ENCODE assay signal across 2 cellular contexts in the genomic region with DNA sequence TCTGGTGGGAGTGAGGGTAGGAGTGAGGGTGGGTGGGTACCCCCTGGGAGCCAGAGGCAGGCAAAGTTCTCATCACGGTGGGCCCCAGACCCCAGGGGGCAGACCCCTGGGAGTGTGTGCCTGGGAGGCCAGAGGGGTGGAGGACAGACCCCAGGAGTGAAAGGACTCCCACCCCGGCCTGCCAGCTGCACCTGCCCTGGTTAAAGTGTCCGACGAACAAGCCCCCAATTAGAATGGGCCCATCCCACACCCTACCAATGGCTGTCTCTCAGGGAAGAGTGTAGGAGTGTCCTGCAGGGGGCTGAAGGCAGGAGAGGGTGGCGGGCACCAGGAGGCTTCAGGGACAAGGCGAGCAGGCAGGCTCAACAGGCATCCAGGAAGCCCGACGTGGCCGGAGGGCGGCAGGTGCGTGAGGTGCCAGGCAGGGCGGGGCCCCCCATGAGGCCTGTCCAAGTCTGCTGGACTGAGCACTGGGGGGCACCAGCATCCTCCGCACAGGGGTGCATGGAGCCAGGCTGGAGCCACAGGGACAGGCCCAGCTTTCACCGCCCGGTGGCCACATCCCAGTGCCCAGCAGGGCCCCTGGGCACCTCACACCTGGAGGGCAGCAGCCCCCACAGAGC.
TF ChIP-seq lines count a peak whose summit lies in the region.

No MANE protein-coding gene starts in this region.

TF ChIP-seq in HCT116, 20 proteins besides CTCF, POLR2A, EP300 and RAD21:
- TF ChIP-seq, protein P1, sequence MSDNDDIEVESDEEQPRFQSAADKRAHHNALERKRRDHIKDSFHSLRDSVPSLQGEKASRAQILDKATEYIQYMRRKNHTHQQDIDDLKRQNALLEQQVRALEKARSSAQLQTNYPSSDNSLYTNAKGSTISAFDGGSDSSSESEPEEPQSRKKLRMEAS (IDR thresholded peaks at IDR 0.05), result no peak
- TF ChIP-seq ELF1 (IDR thresholded peaks at IDR 0.05; ENCODE audit: borderline replicate concordance, low read depth), result no peak
- TF ChIP-seq SRF (IDR thresholded peaks at IDR 0.05; ENCODE audit: low read depth), result no peak
- TF ChIP-seq EZH2phosphoT487 (IDR thresholded peaks at IDR 0.05; ENCODE audit: borderline replicate concordance), result no peak
- TF ChIP-seq CBX3 (IDR thresholded peaks at IDR 0.05; ENCODE audit: low read depth), result no peak
- no peak for TF ChIP-seq SP1 (IDR thresholded peaks at IDR 0.05; ENCODE audit: low read depth)
- TF ChIP-seq TCF7L2 (IDR thresholded peaks at IDR 0.05; ENCODE audit: borderline replicate concordance, extremely low read depth, insufficient read depth, insufficient read length), result no peak
- TF ChIP-seq YY1 (IDR thresholded peaks at IDR 0.05; ENCODE audit: extremely low read depth, insufficient replicate concordance, low read depth, low read length), result no peak
- no peak for TF ChIP-seq JUND (IDR thresholded peaks at IDR 0.05)
- no peak for TF ChIP-seq ZFX (IDR thresholded peaks at IDR 0.05)
- no peak for TF ChIP-seq EZH2 (IDR thresholded peaks at IDR 0.05)

TF ChIP-seq in K562, 482 proteins besides CTCF, POLR2A, EP300 and RAD21:
- TF ChIP-seq, protein P2, sequence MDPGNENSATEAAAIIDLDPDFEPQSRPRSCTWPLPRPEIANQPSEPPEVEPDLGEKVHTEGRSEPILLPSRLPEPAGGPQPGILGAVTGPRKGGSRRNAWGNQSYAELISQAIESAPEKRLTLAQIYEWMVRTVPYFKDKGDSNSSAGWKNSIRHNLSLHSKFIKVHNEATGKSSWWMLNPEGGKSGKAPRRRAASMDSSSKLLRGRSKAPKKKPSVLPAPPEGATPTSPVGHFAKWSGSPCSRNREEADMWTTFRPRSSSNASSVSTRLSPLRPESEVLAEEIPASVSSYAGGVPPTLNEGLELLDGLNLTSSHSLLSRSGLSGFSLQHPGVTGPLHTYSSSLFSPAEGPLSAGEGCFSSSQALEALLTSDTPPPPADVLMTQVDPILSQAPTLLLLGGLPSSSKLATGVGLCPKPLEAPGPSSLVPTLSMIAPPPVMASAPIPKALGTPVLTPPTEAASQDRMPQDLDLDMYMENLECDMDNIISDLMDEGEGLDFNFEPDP (CRISPR knock-in tag; IDR thresholded peaks at IDR 0.05), result no peak
- TF ChIP-seq, protein P3, sequence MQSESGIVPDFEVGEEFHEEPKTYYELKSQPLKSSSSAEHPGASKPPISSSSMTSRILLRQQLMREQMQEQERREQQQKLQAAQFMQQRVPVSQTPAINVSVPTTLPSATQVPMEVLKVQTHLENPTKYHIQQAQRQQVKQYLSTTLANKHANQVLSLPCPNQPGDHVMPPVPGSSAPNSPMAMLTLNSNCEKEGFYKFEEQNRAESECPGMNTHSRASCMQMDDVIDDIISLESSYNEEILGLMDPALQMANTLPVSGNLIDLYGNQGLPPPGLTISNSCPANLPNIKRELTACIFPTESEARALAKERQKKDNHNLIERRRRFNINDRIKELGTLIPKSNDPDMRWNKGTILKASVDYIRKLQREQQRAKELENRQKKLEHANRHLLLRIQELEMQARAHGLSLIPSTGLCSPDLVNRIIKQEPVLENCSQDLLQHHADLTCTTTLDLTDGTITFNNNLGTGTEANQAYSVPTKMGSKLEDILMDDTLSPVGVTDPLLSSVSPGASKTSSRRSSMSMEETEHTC (IDR thresholded peaks at IDR 0.05), result no peak
- TF ChIP-seq TFAM (CRISPR knock-in tag; conservative IDR thresholded peaks at IDR 0.05) (no peak), ESRRB (CRISPR knock-in tag; IDR thresholded peaks at IDR 0.05; ENCODE audit: borderline replicate concordance) (no peak), ZFP36 (IDR thresholded peaks at IDR 0.05; ENCODE audit: low read depth, low read length, partially characterized antibody) (no peak), NFE2L1 (tag; IDR thresholded peaks at IDR 0.05; ENCODE audit: borderline replicate concordance, low read depth) (no peak)
- TF ChIP-seq, protein P4, sequence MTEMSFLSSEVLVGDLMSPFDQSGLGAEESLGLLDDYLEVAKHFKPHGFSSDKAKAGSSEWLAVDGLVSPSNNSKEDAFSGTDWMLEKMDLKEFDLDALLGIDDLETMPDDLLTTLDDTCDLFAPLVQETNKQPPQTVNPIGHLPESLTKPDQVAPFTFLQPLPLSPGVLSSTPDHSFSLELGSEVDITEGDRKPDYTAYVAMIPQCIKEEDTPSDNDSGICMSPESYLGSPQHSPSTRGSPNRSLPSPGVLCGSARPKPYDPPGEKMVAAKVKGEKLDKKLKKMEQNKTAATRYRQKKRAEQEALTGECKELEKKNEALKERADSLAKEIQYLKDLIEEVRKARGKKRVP (CRISPR knock-in tag; IDR thresholded peaks at IDR 0.05), result no peak
